In the genomic region with DNA sequence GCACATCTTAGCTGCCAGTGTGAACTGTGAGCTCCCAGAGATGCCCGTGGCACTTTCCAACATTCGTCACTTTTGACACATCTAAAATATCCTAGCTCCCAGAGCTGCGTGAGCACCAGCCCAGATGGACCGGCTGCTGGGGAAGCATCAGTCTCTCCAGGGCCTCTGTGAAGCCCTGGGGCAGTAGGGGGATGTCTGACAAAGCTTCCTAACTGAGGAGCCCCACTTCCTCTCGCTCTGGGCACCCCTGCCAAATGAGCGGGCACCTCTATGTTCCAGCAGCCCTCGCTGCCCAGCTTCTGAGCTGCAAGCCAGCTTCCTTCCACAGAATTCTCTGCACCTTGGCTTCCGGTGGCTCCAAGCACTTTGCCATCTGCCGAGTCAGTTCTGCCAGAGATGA, we compare ENCODE assay signal across 11 cellular contexts.
DNase-seq lines count a peak whose midpoint lies in the region; ATAC-seq and TF ChIP-seq lines count a peak whose summit lies in the region.
"Had no signal": no experiment of that assay in that cellular context is flagged by ENCODE, and none has a peak within 500 bp of the region (broad histone marks: within the 10 kb centered on the region; RNA-seq: fewer than 3 reads in every experiment).

No MANE protein-coding gene starts in this region.

- H3K4me1 ChIP-seq in CD8-positive, alpha-beta T cell (ENCODE audit: insufficient read depth, low read length): peaks cover 10% of the 10 kb centered on the region
- H3K4me1 ChIP-seq in heart left ventricle: peaks cover 3 to 92% (median 36%) of the 10 kb centered on the region in 12 donors
- peaks cover 21 to 26% of the 10 kb centered on the region in 2 experiments for H3K4me1 ChIP-seq in trophoblast cell (ENCODE audit: control insufficient read depth in 1 of 2, insufficient read depth in 2 of 2, low read length in 2 of 2)
- H3K4me1 ChIP-seq in H9 (ENCODE audit: insufficient read depth, low read length): peaks cover 3% of the 10 kb centered on the region; the same call in 1 of the 2 replicates
- peaks cover 63% of the 10 kb centered on the region for H3K4me1 ChIP-seq in lower lobe of right lung
- H3K4me1 ChIP-seq: HAP-1 had no signal

- H3K14ac ChIP-seq in trophoblast cell (ENCODE audit: low read length) (peak overlapping the region; percentile 47), H9 (ENCODE audit: insufficient read depth, low read length) (no peak overlapping the region)

- H2AK5ac ChIP-seq in trophoblast cell (ENCODE audit: low read length): peak overlapping the region; percentile 47
- H2AK5ac ChIP-seq in H9 (ENCODE audit: insufficient read length, low read length): no peak overlapping the region

- no peak overlapping the region for H3K23ac ChIP-seq in trophoblast cell (ENCODE audit: low read length)
- H3K23ac ChIP-seq in H9 (ENCODE audit: insufficient read length, low read depth, low read length): no peak overlapping the region

- H3T11ph ChIP-seq in H9 (ENCODE audit: low read length): no peak overlapping the region

- H3K4ac ChIP-seq in trophoblast cell (ENCODE audit: low read depth, low read length) (no peak overlapping the region), H9 (ENCODE audit: low read depth, low read length) (no peak overlapping the region)

- H2BK20ac ChIP-seq in H9 (ENCODE audit: low read depth, low read length, poor library complexity, severe bottlenecking): no peak overlapping the region

- no peaks in the 10 kb centered on the region for H3K9me3 Mint-ChIP-seq in CD8-positive, alpha-beta T cell
- H3K9me3 Mint-ChIP-seq in H9: no peaks in the 10 kb centered on the region

- H4K20me1 ChIP-seq in H9 (ENCODE audit: control insufficient read depth, insufficient read depth, insufficient read length): no peaks in the 10 kb centered on the region

- peaks cover 23% of the 10 kb centered on the region for H3K4me1 Mint-ChIP-seq in CD8-positive, alpha-beta T cell (ENCODE audit: low read depth)
- H3K4me1 Mint-ChIP-seq in H9: peaks cover 17 to 20% of the 10 kb centered on the region in 2 experiments

- no peak overlapping the region for H3K56ac ChIP-seq in H9 (ENCODE audit: insufficient read length, low read depth, low read length)

- H3K18ac ChIP-seq in trophoblast cell (ENCODE audit: low read length) (no peak overlapping the region), H9 (ENCODE audit: insufficient read length, low read depth, low read length) (no peak overlapping the region)

- no peak overlapping the region for H3K27ac ChIP-seq in CD8-positive, alpha-beta T cell (ENCODE audit: low read depth, low read length)
- peak overlapping the region; percentile 13 to 74 (median 48) for H3K27ac ChIP-seq in heart left ventricle
- no peak overlapping the region for H3K27ac ChIP-seq in trophoblast cell (ENCODE audit: low read depth, low read length)
- no peak overlapping the region for H3K27ac ChIP-seq in H9 (ENCODE audit: insufficient read length, low read depth, low read length)
- no peak overlapping the region for H3K27ac ChIP-seq in lower lobe of right lung

- no peak overlapping the region for H4K8ac ChIP-seq in trophoblast cell (ENCODE audit: low read depth, low read length)
- no peak overlapping the region for H4K8ac ChIP-seq in H9 (replicated peaks; ENCODE audit: insufficient read length, low read depth, low read length)

- WGBS in heart left ventricle, 4 donors: 56 to 70% (median 62%) methylated on average over 6 to 9 of the region's 9 CpGs
- WGBS in trophoblast cell (ENCODE audit: extremely low coverage, insufficient coverage, insufficient read length): no CpG with 5 or more reads among the region's 9 CpGs
- WGBS in H9 (ENCODE audit: extremely low coverage, insufficient read length, low lambda C conversion rate): no CpG with 5 or more reads among the region's 9 CpGs

- H3K27me3 Mint-ChIP-seq in CD8-positive, alpha-beta T cell (ENCODE audit: low read depth): no peaks in the 10 kb centered on the region
- no peaks in the 10 kb centered on the region; the same call in 1 of the 2 replicates for H3K27me3 Mint-ChIP-seq in H9 (ENCODE audit: low read depth)
- H3K27me3 Mint-ChIP-seq: CD4-positive, CD25-positive, alpha-beta regulatory T cell had no signal

- H3K79me2 ChIP-seq in trophoblast cell (ENCODE audit: control insufficient read depth, insufficient read depth, low read length, poor library complexity) (peaks cover 2% of the 10 kb centered on the region), H9 (ENCODE audit: insufficient read depth, low read length) (no peaks in the 10 kb centered on the region)

- intact Hi-C loops in CD8-positive, alpha-beta T cell (cut with DNase I, micrococcal nuclease): no loop called here
- intact Hi-C loops in heart left ventricle (cut with DNase I) (loop anchor here in 3 of 10 donors (10.0 kb wide), 3 partner anchors 88 to 258 kb away; a partner anchor contains a TSS), lower lobe of right lung (cut with DNase I) (no loop called here)

- H3K36me3 Mint-ChIP-seq in CD8-positive, alpha-beta T cell: no peaks in the 10 kb centered on the region
- no peaks in the 10 kb centered on the region for H3K36me3 Mint-ChIP-seq in H9 (ENCODE audit: insufficient read depth in 1 of 3, low read depth in 3 of 3)
- H3K36me3 Mint-ChIP-seq: CD4-positive, CD25-positive, alpha-beta regulatory T cell had no signal

- H2AFZ ChIP-seq in trophoblast cell (ENCODE audit: insufficient read depth, low read length, poor library complexity): no peak overlapping the region
- no peak overlapping the region for H2AFZ ChIP-seq in H9 (ENCODE audit: low read length)

- H2BK12ac ChIP-seq in trophoblast cell (ENCODE audit: low read length) (peak overlapping the region; percentile 98), H9 (ENCODE audit: insufficient read length, low read depth, low read length) (no peak overlapping the region)

- DNase-seq in CD8-positive, alpha-beta T cell: no peak
- DNase-seq in NCI-H446 (lab: John Stamatoyannopoulos, UW) (peak; percentile 36 to 73), heart left ventricle (no peak), trophoblast cell (peak in 1 of 2 donors; percentile 44), H9 (no peak), lower lobe of right lung (no peak), NCI-H2196 (lab: John Stamatoyannopoulos, UW; ENCODE audit: unreplicated experiment) (no peak)
- DNase-seq: CD4-positive, CD25-positive, alpha-beta regulatory T cell; NCI-H2227 treated with DMSO at 0.1 percent for 48 hours had no signal

- ATAC-seq in CD8-positive, alpha-beta T cell: no peak
- ATAC-seq in heart left ventricle: peak; percentile 3 to 22 (median 6)
- no peak for ATAC-seq in GM19452 (IDR thresholded peaks at IDR 0.05; ENCODE audit: unreplicated experiment)
- ATAC-seq in lower lobe of right lung: no peak

- POLR2A ChIA-PET in CD8-positive, alpha-beta T cell (lab: Charles Lee): no interaction called here

- TF ChIP-seq POLR2A in heart left ventricle (IDR thresholded peaks at IDR 0.05): no peak

- no peak for TF ChIP-seq CTCF in CD8-positive, alpha-beta T cell (IDR thresholded peaks at IDR 0.05)
- TF ChIP-seq CTCF in heart left ventricle (IDR thresholded peaks at IDR 0.05) (no peak), H9 (conservative IDR thresholded peaks at IDR 0.05) (no peak), lower lobe of right lung (IDR thresholded peaks at IDR 0.05) (no peak)

- no peaks in the 10 kb centered on the region for H3K36me3 ChIP-seq in CD8-positive, alpha-beta T cell (ENCODE audit: insufficient read depth, low read length)
- no peaks in the 10 kb centered on the region for H3K36me3 ChIP-seq in heart left ventricle
- H3K36me3 ChIP-seq in trophoblast cell (ENCODE audit: control insufficient read depth in 1 of 2, insufficient read depth in 2 of 2, low read length in 2 of 2): no peaks in the 10 kb centered on the region
- H3K36me3 ChIP-seq in lower lobe of right lung: no peaks in the 10 kb centered on the region
- H3K36me3 ChIP-seq: HAP-1 had no signal

- H2BK120ac ChIP-seq in trophoblast cell (ENCODE audit: insufficient read depth, low read length, poor library complexity) (peak overlapping the region; percentile 50), H9 (ENCODE audit: low read depth, low read length, poor library complexity, severe bottlenecking) (no peak overlapping the region)

- H3K27ac Mint-ChIP-seq in CD8-positive, alpha-beta T cell: peak overlapping the region; percentile 25
- no peak overlapping the region; a peak in 1 of 7 replicates for H3K27ac Mint-ChIP-seq in H9

- H4K91ac ChIP-seq in trophoblast cell (ENCODE audit: low read depth, low read length) (peak overlapping the region; percentile 90), H9 (ENCODE audit: insufficient read length, low read depth, low read length) (no peak overlapping the region)

- H3K4me3 Mint-ChIP-seq in CD8-positive, alpha-beta T cell: no peak overlapping the region
- no peak overlapping the region for H3K4me3 Mint-ChIP-seq in H9
- H3K4me3 Mint-ChIP-seq: CD4-positive, CD25-positive, alpha-beta regulatory T cell had no signal

- no peaks in the 10 kb centered on the region for H3K23me2 ChIP-seq in H9 (ENCODE audit: insufficient read length, low read depth, low read length, poor library complexity, severe bottlenecking)

- no peak overlapping the region for H4K5ac ChIP-seq in H9 (ENCODE audit: insufficient read length, low read depth, low read length)

- no peak overlapping the region for H2BK5ac ChIP-seq in trophoblast cell (ENCODE audit: low read depth, low read length, poor library complexity)
- H2BK5ac ChIP-seq in H9 (ENCODE audit: insufficient read length, low read length): no peak overlapping the region

- H3K27me3 ChIP-seq in CD8-positive, alpha-beta T cell (ENCODE audit: insufficient read depth, low read length): no peaks in the 10 kb centered on the region
- H3K27me3 ChIP-seq in heart left ventricle (no peaks in the 10 kb centered on the region), trophoblast cell (ENCODE audit: insufficient read depth, low read length) (no peaks in the 10 kb centered on the region), H9 (ENCODE audit: insufficient read depth, low read length) (no peaks in the 10 kb centered on the region), lower lobe of right lung (ENCODE audit: low read depth) (no peaks in the 10 kb centered on the region)

- H3K9ac ChIP-seq in trophoblast cell (ENCODE audit: low read length) (no peak overlapping the region), H9 (ENCODE audit: extremely low read depth, insufficient read length, low read length) (no peak overlapping the region)

- H3K9me3 ChIP-seq in CD8-positive, alpha-beta T cell (ENCODE audit: low read length): no peaks in the 10 kb centered on the region
- no peaks in the 10 kb centered on the region for H3K9me3 ChIP-seq in heart left ventricle
- H3K9me3 ChIP-seq in trophoblast cell (ENCODE audit: insufficient read depth, low read depth, low read length): no peaks in the 10 kb centered on the region
- H3K9me3 ChIP-seq in H9 (ENCODE audit: control insufficient read depth, low read depth, low read length): no peaks in the 10 kb centered on the region
- H3K9me3 ChIP-seq in lower lobe of right lung: no peaks in the 10 kb centered on the region
- H3K9me3 ChIP-seq: HAP-1 had no signal

- peaks cover 31% of the 10 kb centered on the region for H3K79me1 ChIP-seq in trophoblast cell (ENCODE audit: low read length)
- H3K79me1 ChIP-seq in H9 (ENCODE audit: insufficient read depth, low read depth, low read length, poor library complexity, severe bottlenecking): no peaks in the 10 kb centered on the region

- CTCF ChIA-PET in CD8-positive, alpha-beta T cell (lab: Charles Lee): no interaction called here

- H3K4me2 ChIP-seq in trophoblast cell (ENCODE audit: low read length) (no peak overlapping the region), H9 (ENCODE audit: insufficient read depth, insufficient read length, low read length) (no peak overlapping the region)

- H4K12ac ChIP-seq in trophoblast cell (ENCODE audit: low read depth, low read length): no peak overlapping the region

- H2BK15ac ChIP-seq in H9 (ENCODE audit: low read depth, low read length): no peak overlapping the region

- no peak overlapping the region for H3K4me3 ChIP-seq in CD8-positive, alpha-beta T cell (ENCODE audit: low read depth, low read length)
- H3K4me3 ChIP-seq in heart left ventricle: no peak overlapping the region
- H3K4me3 ChIP-seq in trophoblast cell (ENCODE audit: low read depth, low read length): no peak overlapping the region
- H3K4me3 ChIP-seq in lower lobe of right lung: no peak overlapping the region
- H3K4me3 ChIP-seq: HAP-1 had no signal

Comparison
In these comparisons a context has a peak if more than half of its experiments do, and no peak if none do; other contexts are left out.
1. ATAC-seq: peak in heart left ventricle (4 of 4); none in CD8-positive, alpha-beta T cell (single experiment), GM19452 (single experiment) and lower lobe of right lung (0 of 2).
2. DNase-seq: peak in NCI-H446 (2 of 2); none in CD8-positive, alpha-beta T cell (0 of 7), heart left ventricle (0 of 5), H9 (single experiment), lower lobe of right lung (single experiment) and NCI-H2196 (single experiment).
3. H3K27ac ChIP-seq: peak in heart left ventricle (12 of 12); none in CD8-positive, alpha-beta T cell (single experiment), trophoblast cell (single experiment), H9 (single experiment) and lower lobe of right lung (single experiment).